ENCODE assay signal across 12 cellular contexts in the genomic region with DNA sequence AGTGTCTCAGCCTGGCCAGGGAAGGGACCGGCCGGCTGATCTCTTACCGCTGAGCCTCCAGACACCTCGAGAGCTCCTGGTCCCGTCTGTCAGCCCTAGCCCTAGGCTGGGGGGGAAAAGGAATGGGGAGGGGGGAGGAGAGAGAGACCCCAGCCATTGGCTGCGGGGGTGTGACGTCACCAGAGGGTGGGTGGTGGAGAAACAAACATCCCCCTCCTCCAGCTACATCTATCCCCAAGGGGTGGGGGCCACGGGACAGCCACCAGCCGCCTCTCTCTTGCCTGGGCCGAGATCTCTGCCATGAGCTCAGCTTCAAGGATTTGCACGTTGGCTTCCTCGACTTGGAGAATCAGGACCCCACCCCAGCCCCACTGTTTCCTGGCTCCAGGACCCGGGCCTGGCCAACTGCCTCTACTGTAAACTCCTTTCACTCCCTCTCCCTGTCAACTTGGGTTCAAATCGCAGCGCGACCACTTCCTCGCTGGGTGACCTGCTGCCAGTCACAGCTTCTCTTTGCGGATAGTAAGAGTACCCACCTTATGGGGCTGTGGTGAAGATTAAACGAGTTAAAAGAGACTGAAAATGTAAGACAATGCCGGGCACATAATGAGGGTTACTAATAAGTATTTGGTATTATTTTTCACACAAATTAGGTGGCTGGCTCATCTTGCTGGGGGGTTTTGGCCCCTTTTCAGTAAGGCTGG. TPM values are rescaled to one million over a fixed set of nuclear protein-coding genes. Genes with fewer than 3 reads are reported as not detected.
DNase-seq lines count a peak whose midpoint lies in the region; ATAC-seq and TF ChIP-seq lines count a peak whose summit lies in the region.
"Had no signal": no experiment of that assay in that cellular context is flagged by ENCODE, and none has a peak within 500 bp of the region (broad histone marks: within the 10 kb centered on the region; RNA-seq: fewer than 3 reads in every experiment).

A gene with protein sequence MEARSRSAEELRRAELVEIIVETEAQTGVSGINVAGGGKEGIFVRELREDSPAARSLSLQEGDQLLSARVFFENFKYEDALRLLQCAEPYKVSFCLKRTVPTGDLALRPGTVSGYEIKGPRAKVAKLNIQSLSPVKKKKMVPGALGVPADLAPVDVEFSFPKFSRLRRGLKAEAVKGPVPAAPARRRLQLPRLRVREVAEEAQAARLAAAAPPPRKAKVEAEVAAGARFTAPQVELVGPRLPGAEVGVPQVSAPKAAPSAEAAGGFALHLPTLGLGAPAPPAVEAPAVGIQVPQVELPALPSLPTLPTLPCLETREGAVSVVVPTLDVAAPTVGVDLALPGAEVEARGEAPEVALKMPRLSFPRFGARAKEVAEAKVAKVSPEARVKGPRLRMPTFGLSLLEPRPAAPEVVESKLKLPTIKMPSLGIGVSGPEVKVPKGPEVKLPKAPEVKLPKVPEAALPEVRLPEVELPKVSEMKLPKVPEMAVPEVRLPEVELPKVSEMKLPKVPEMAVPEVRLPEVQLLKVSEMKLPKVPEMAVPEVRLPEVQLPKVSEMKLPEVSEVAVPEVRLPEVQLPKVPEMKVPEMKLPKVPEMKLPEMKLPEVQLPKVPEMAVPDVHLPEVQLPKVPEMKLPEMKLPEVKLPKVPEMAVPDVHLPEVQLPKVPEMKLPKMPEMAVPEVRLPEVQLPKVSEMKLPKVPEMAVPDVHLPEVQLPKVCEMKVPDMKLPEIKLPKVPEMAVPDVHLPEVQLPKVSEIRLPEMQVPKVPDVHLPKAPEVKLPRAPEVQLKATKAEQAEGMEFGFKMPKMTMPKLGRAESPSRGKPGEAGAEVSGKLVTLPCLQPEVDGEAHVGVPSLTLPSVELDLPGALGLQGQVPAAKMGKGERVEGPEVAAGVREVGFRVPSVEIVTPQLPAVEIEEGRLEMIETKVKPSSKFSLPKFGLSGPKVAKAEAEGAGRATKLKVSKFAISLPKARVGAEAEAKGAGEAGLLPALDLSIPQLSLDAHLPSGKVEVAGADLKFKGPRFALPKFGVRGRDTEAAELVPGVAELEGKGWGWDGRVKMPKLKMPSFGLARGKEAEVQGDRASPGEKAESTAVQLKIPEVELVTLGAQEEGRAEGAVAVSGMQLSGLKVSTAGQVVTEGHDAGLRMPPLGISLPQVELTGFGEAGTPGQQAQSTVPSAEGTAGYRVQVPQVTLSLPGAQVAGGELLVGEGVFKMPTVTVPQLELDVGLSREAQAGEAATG (N-terminal part only) (minus strand): TSS at position 88 of the 704 bp plus-strand sequence. CDS start 5,446 bp downstream, outside the sequence.

- DNase-seq in left ventricle myocardium inferior, result no peak
- DNase-seq in Right ventricle myocardium inferior (ENCODE audit: missing footprints), result no peak
- DNase-seq in left lung, result peak in 1 of 2 donors; percentile 33
- DNase-seq in upper lobe of right lung, result no peak
- DNase-seq in activated T-cell treated with anti-CD3 and anti-CD28 coated beads for 4 hours, result no peak
- no peak for DNase-seq in NCI-H526 (lab: John Stamatoyannopoulos, UW)
- DNase-seq in HK-2 (ENCODE audit: unreplicated experiment), result no peak
- DNase-seq: left colon, testis had no signal

- TF ChIP-seq CTCF in left ventricle myocardium inferior (IDR thresholded peaks at IDR 0.05; ENCODE audit: borderline replicate concordance) (no peak), left lung (IDR thresholded peaks at IDR 0.05) (no peak), upper lobe of right lung (IDR thresholded peaks at IDR 0.05) (no peak)

- H3K27ac ChIP-seq in left ventricle myocardium inferior (replicated peaks) (peak within 1 kb of the TSS; percentile 96), cingulate gyrus (ENCODE audit: low read depth, low read length) (peak within 1 kb of the TSS; percentile 39), left lung (peak within 1 kb of the TSS; percentile 51 to 55), upper lobe of right lung (peak within 1 kb of the TSS; percentile 72)
- H3K27ac ChIP-seq: testis had no signal

- H3K9me3 ChIP-seq in left ventricle myocardium inferior (replicated peaks), result no peaks in the 10 kb centered on the region
- no peaks in the 10 kb centered on the region for H3K9me3 ChIP-seq in left lung
- no peaks in the 10 kb centered on the region for H3K9me3 ChIP-seq in upper lobe of right lung
- H3K9me3 ChIP-seq: ascending aorta, testis had no signal

- intact Hi-C loops in left ventricle myocardium inferior (cut with micrococcal nuclease), result no loop called here
- intact Hi-C loops in Right ventricle myocardium inferior (cut with DNase I), result loop anchor here (5.0 kb wide), 1 partner anchor 189 kb away; a partner anchor contains a TSS
- intact Hi-C loops in left lung (cut with DNase I), result no loop called here
- intact Hi-C loops in upper lobe of right lung (cut with DNase I), result no loop called here

- H3K36me3 ChIP-seq in left ventricle myocardium inferior (no peaks in the 10 kb centered on the region), left lung (no peaks in the 10 kb centered on the region), upper lobe of right lung (no peaks in the 10 kb centered on the region)
- H3K36me3 ChIP-seq: ascending aorta had no signal

- no peak within 1 kb of the TSS for H3K4me3 ChIP-seq in left ventricle myocardium inferior
- H3K4me3 ChIP-seq in left lung, result peak within 1 kb of the TSS; percentile 5 to 35
- H3K4me3 ChIP-seq in upper lobe of right lung, result peak within 1 kb of the TSS; percentile 40
- H3K4me3 ChIP-seq: ascending aorta, testis had no signal

- H3K27me3 ChIP-seq in left ventricle myocardium inferior (ENCODE audit: low read depth), result no peaks in the 10 kb centered on the region
- no peaks in the 10 kb centered on the region for H3K27me3 ChIP-seq in left lung
- H3K27me3 ChIP-seq in upper lobe of right lung, result no peaks in the 10 kb centered on the region
- H3K27me3 ChIP-seq: ascending aorta, testis had no signal

- ATAC-seq in Right ventricle myocardium inferior (no peak), left lung (no peak), upper lobe of right lung (peak; percentile 21)
- ATAC-seq: esophagus mucosa, left colon had no signal

- H3K4me1 ChIP-seq in left ventricle myocardium inferior, result peaks cover 74% of the 10 kb centered on the region
- peaks cover 0 to 51% of the 10 kb centered on the region in 2 donors for H3K4me1 ChIP-seq in left lung
- H3K4me1 ChIP-seq in upper lobe of right lung, result peaks cover 36% of the 10 kb centered on the region

RNA-seq across cellular contexts. Expression of the gene that starts here (rescaled TPM):
- 3.3 TPM for total RNA-seq in left ventricle myocardium inferior
- total RNA-seq in Right ventricle myocardium inferior, result 3.5 TPM
- 10 to 100 TPM; 18.7 to 20.0 TPM for total RNA-seq in left lung
- 36.2 TPM for total RNA-seq in upper lobe of right lung

Comparison
In these comparisons a context has a peak if more than half of its experiments do, and no peak if none do; other contexts are left out.
1. H3K27ac ChIP-seq: peak in every context shown above with its lines; median percentile 96 in left ventricle myocardium inferior; 72 in upper lobe of right lung; 53 in left lung; 39 in cingulate gyrus.